ENCODE assay signal across 1 cellular context in genomic region chr9:126527109-126527825, GRCh38.
A peak's percentile ranks its signal among the peaks of the same experiment; 100 is the strongest.
TF ChIP-seq lines count a peak whose summit lies in the region.

No MANE protein-coding gene starts in this region.

TF ChIP-seq in HepG2, 621 proteins besides CTCF, POLR2A, EP300 and RAD21 (continued from another document and continues in another):
- TF ChIP-seq, protein P1, sequence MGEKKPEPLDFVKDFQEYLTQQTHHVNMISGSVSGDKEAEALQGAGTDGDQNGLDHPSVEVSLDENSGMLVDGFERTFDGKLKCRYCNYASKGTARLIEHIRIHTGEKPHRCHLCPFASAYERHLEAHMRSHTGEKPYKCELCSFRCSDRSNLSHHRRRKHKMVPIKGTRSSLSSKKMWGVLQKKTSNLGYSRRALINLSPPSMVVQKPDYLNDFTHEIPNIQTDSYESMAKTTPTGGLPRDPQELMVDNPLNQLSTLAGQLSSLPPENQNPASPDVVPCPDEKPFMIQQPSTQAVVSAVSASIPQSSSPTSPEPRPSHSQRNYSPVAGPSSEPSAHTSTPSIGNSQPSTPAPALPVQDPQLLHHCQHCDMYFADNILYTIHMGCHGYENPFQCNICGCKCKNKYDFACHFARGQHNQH (CRISPR knock-in tag; IDR thresholded peaks at IDR 0.05), result 0 out of 2 replicates have a peak, but pooled peaks have one; percentile 31
- TF ChIP-seq ZNF737 (CRISPR knock-in tag; IDR thresholded peaks at IDR 0.05; ENCODE audit: borderline replicate concordance) (no peak), ZSCAN21 (CRISPR knock-in tag; IDR thresholded peaks at IDR 0.05; ENCODE audit: borderline replicate concordance) (no peak; the same call in 1 of the 2 replicates), HNRNPL (IDR thresholded peaks at IDR 0.05; ENCODE audit: low read depth, low read length) (peak; percentile 94), ASH2L (IDR thresholded peaks at IDR 0.05; ENCODE audit: insufficient read length, low read depth, low read length) (peak; percentile 66), ZNF550 (CRISPR knock-in tag; IDR thresholded peaks at IDR 0.05; ENCODE audit: borderline replicate concordance) (no peak), ZBTB42 (CRISPR knock-in tag; IDR thresholded peaks at IDR 0.05) (no peak), SAFB2 (CRISPR knock-in tag; IDR thresholded peaks at IDR 0.05; ENCODE audit: borderline replicate concordance, low read depth) (no peak), ZNF138 (CRISPR knock-in tag; IDR thresholded peaks at IDR 0.05; ENCODE audit: low read depth) (no peak), ZBTB39 (CRISPR knock-in tag; IDR thresholded peaks at IDR 0.05) (no peak), ATF7-NPFF (CRISPR knock-in tag; IDR thresholded peaks at IDR 0.05; ENCODE audit: low read depth) (no peak), PPARG (CRISPR knock-in tag; conservative IDR thresholded peaks at IDR 0.05) (no peak; the same call in 1 of the 2 replicates), DMTF1 (CRISPR knock-in tag; IDR thresholded peaks at IDR 0.05) (no peak), ZNF121 (CRISPR knock-in tag; IDR thresholded peaks at IDR 0.05) (no peak; the same call in 1 of the 2 replicates), RBM39 (IDR thresholded peaks at IDR 0.05; ENCODE audit: low read depth, low read length, poor library complexity, severe bottlenecking) (no peak), CEBPG (CRISPR knock-in tag; IDR thresholded peaks at IDR 0.05) (peak; percentile 63), HBP1 (CRISPR knock-in tag; IDR thresholded peaks at IDR 0.05; ENCODE audit: low read depth) (no peak), FOXK1 (CRISPR knock-in tag; IDR thresholded peaks at IDR 0.05; ENCODE audit: borderline replicate concordance, low read depth) (no peak), PHF5A (CRISPR knock-in tag; IDR thresholded peaks at IDR 0.05; ENCODE audit: low read depth, unreplicated experiment) (no peak), PHF20 (CRISPR knock-in tag; IDR thresholded peaks at IDR 0.05) (no peak), GABPB1 (CRISPR knock-in tag; IDR thresholded peaks at IDR 0.05) (no peak), TBX3 (IDR thresholded peaks at IDR 0.05; ENCODE audit: borderline replicate concordance) (peak; percentile 61; the same call in 1 of the 2 replicates), ZNF713 (CRISPR knock-in tag; IDR thresholded peaks at IDR 0.05) (no peak), ZNF691 (CRISPR knock-in tag; IDR thresholded peaks at IDR 0.05; ENCODE audit: borderline replicate concordance, low read depth) (peak; percentile 90), NCOR1 (IDR thresholded peaks at IDR 0.05; ENCODE audit: borderline replicate concordance, low read length) (peak; percentile 87; the same call in 1 of the 2 replicates), HMGXB3 (CRISPR knock-in tag; IDR thresholded peaks at IDR 0.05; ENCODE audit: borderline replicate concordance) (no peak), FOXM1 (CRISPR knock-in tag; IDR thresholded peaks at IDR 0.05) (no peak), ZNF556 (CRISPR knock-in tag; IDR thresholded peaks at IDR 0.05; ENCODE audit: borderline replicate concordance) (no peak), ZNF260 (CRISPR knock-in tag; IDR thresholded peaks at IDR 0.05; ENCODE audit: borderline replicate concordance, low read depth) (no peak), TCF12 (IDR thresholded peaks at IDR 0.05) (no peak), TCF12 (CRISPR knock-in tag; IDR thresholded peaks at IDR 0.05) (no peak), HOXA5 (CRISPR knock-in tag; IDR thresholded peaks at IDR 0.05) (no peak), RBFOX2 (IDR thresholded peaks at IDR 0.05; ENCODE audit: low read depth, low read length) (0 out of 2 replicates have a peak, but pooled peaks have one; percentile 54), SSRP1 (CRISPR knock-in tag; IDR thresholded peaks at IDR 0.05) (no peak), HMGA1 (CRISPR knock-in tag; conservative IDR thresholded peaks at IDR 0.05) (no peak), ZUFSP (CRISPR knock-in tag; IDR thresholded peaks at IDR 0.05; ENCODE audit: borderline replicate concordance) (no peak), SIN3B (IDR thresholded peaks at IDR 0.05; ENCODE audit: low read length) (no peak), ZNF740 (CRISPR knock-in tag; IDR thresholded peaks at IDR 0.05) (peak; percentile 27; the same call in 1 of the 2 replicates), MIER2 (CRISPR knock-in tag; IDR thresholded peaks at IDR 0.05) (no peak), ZNF746 (CRISPR knock-in tag; IDR thresholded peaks at IDR 0.05) (no peak), KLF12 (CRISPR knock-in tag; IDR thresholded peaks at IDR 0.05; ENCODE audit: borderline replicate concordance) (no peak), IRX3 (CRISPR knock-in tag; IDR thresholded peaks at IDR 0.05; ENCODE audit: borderline replicate concordance, low read depth) (no peak), ZBTB3 (CRISPR knock-in tag; IDR thresholded peaks at IDR 0.05; ENCODE audit: borderline replicate concordance, low read depth) (no peak), PRMT3 (CRISPR knock-in tag; IDR thresholded peaks at IDR 0.05; ENCODE audit: borderline replicate concordance, low read depth) (0 out of 2 replicates have a peak, but pooled peaks have one; percentile 19), SAP130 (CRISPR knock-in tag; IDR thresholded peaks at IDR 0.05; ENCODE audit: low read depth) (peak; percentile 54)
- TF ChIP-seq, protein P2, sequence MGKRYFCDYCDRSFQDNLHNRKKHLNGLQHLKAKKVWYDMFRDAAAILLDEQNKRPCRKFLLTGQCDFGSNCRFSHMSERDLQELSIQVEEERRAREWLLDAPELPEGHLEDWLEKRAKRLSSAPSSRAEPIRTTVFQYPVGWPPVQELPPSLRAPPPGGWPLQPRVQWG (CRISPR knock-in tag; IDR thresholded peaks at IDR 0.05; ENCODE audit: borderline replicate concordance, low read depth), result no peak
- TF ChIP-seq, protein P3, sequence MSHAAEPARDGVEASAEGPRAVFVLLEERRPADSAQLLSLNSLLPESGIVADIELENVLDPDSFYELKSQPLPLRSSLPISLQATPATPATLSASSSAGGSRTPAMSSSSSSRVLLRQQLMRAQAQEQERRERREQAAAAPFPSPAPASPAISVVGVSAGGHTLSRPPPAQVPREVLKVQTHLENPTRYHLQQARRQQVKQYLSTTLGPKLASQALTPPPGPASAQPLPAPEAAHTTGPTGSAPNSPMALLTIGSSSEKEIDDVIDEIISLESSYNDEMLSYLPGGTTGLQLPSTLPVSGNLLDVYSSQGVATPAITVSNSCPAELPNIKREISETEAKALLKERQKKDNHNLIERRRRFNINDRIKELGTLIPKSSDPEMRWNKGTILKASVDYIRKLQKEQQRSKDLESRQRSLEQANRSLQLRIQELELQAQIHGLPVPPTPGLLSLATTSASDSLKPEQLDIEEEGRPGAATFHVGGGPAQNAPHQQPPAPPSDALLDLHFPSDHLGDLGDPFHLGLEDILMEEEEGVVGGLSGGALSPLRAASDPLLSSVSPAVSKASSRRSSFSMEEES (CRISPR knock-in tag; IDR thresholded peaks at IDR 0.05), result peak; percentile 63
- TF ChIP-seq, protein P4, sequence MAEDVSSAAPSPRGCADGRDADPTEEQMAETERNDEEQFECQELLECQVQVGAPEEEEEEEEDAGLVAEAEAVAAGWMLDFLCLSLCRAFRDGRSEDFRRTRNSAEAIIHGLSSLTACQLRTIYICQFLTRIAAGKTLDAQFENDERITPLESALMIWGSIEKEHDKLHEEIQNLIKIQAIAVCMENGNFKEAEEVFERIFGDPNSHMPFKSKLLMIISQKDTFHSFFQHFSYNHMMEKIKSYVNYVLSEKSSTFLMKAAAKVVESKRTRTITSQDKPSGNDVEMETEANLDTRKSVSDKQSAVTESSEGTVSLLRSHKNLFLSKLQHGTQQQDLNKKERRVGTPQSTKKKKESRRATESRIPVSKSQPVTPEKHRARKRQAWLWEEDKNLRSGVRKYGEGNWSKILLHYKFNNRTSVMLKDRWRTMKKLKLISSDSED (CRISPR knock-in tag; IDR thresholded peaks at IDR 0.05), result 0 out of 2 replicates have a peak, but pooled peaks have one; percentile 45
